In genomic region chr16:75288596-75289120, GRCh38 we compare ENCODE assay signal across 7 cellular contexts. TPM values are rescaled to one million over a fixed set of nuclear protein-coding genes. Genes with fewer than 3 reads are reported as not detected.
DNase-seq lines count a peak whose midpoint lies in the region; TF ChIP-seq lines count a peak whose summit lies in the region.

No MANE protein-coding gene starts in this region.

- no peak overlapping the region for H3K23ac ChIP-seq in mesendoderm (ENCODE audit: low read length)

- intact Hi-C loops in activated T-helper 1 cell treated with anti-CD3 and anti-CD28 coated beads, Interleukin-12 subunit alpha, Interleukin-12 subunit beta, Interleukin-2, Interleukin-4 antibody, amounts not matched to agents 30 ng/mL and 10 ng/mL and 1 ng/mL, durations not matched to agents 14 hours and 24 hours and 36 hours (cut with micrococcal nuclease) = loop anchor here (2.0 kb wide), 1 partner anchor 30 kb away; no protein-coding TSS in a partner anchor
- intact Hi-C loops in testis (cut with DNase I; ENCODE audit: low total_unique reads) = no loop called here

- no peak overlapping the region for H2BK15ac ChIP-seq in mesendoderm (replicated peaks; ENCODE audit: low read depth)

- H3K79me2 ChIP-seq in mesendoderm (ENCODE audit: control insufficient read depth, insufficient read depth, low read length) = no peaks in the 10 kb centered on the region

- H3K27ac ChIP-seq in RWPE1 = peak overlapping the region; percentile 59
- peak overlapping the region; percentile 55 for H3K27ac ChIP-seq in mesodermal cell (ENCODE audit: low read depth, low read length, severe bottlenecking)
- H3K27ac ChIP-seq in testis = peak overlapping the region; percentile 6 to 51
- H3K27ac ChIP-seq in mesendoderm (ENCODE audit: low read depth, low read length) = no peak overlapping the region

- peaks cover 4% of the 10 kb centered on the region for H3K9me3 ChIP-seq in mesodermal cell (ENCODE audit: control insufficient read depth, low read length)
- H3K9me3 ChIP-seq in testis = no peaks in the 10 kb centered on the region

- no peak for TF ChIP-seq POLR2A in testis (IDR thresholded peaks at IDR 0.05)

- H3K79me1 ChIP-seq in mesendoderm (ENCODE audit: low read length) = no peaks in the 10 kb centered on the region

- H3K9ac ChIP-seq in mesendoderm (ENCODE audit: low read length) = no peak overlapping the region

- DNase-seq in RWPE1 (ENCODE audit: low spot score) (no peak), testis (no peak), mesendoderm (no peak), DMS 273 treated with DMSO at 0.1 percent for 48 hours (lab: John Stamatoyannopoulos, UW) (no peak), SIG-M5 treated with dmso at 0.1 percent for 504 hours (lab: John Stamatoyannopoulos, UW; ENCODE audit: unreplicated experiment) (no peak)
- DNase-seq in activated T-helper 1 cell treated with anti-CD3 and anti-CD28 coated beads, Interleukin-12 subunit alpha, Interleukin-12 subunit beta, Interleukin-2, Interleukin-4 antibody, amounts not matched to agents 30 ng/mL and 10 ng/mL and 1 ng/mL, durations not matched to agents 14 hours and 24 hours and 36 hours (ENCODE audit: low spot score) = peak; percentile 46

- no peak overlapping the region for H3K4ac ChIP-seq in mesendoderm (ENCODE audit: low read depth, low read length)

- H4K5ac ChIP-seq in mesendoderm (ENCODE audit: low read length) = no peak overlapping the region

- POLR2A ChIA-PET in RWPE1 (lab: Yijun Ruan, JAX; ENCODE audit: low non-redundant PET) = no interaction called here

- peaks cover 21% of the 10 kb centered on the region for H3K36me3 Mint-ChIP-seq in activated T-helper 1 cell treated with anti-CD3 and anti-CD28 coated beads, Interleukin-12 subunit alpha, Interleukin-12 subunit beta, Interleukin-2, Interleukin-4 antibody, amounts not matched to agents 30 ng/mL and 10 ng/mL and 1 ng/mL, durations not matched to agents 14 hours and 24 hours and 36 hours (ENCODE audit: low read depth)

- peaks cover 18% of the 10 kb centered on the region for H3K27me3 Mint-ChIP-seq in activated T-helper 1 cell treated with anti-CD3 and anti-CD28 coated beads, Interleukin-12 subunit alpha, Interleukin-12 subunit beta, Interleukin-2, Interleukin-4 antibody, amounts not matched to agents 30 ng/mL and 10 ng/mL and 1 ng/mL, durations not matched to agents 14 hours and 24 hours and 36 hours (ENCODE audit: insufficient read depth)

- H2AK5ac ChIP-seq in mesendoderm (ENCODE audit: low read length) = no peak overlapping the region

- 89 to 95% methylated on average over 8 to 10 of the region's 10 CpGs for WGBS in mesodermal cell (ENCODE audit: insufficient coverage in 2 of 2), 2 experiments
- WGBS in testis, 2 donors = 87 to 93% methylated on average over 10 of the region's 10 CpGs
- no CpG with 5 or more reads among the region's 10 CpGs for WGBS in mesendoderm (ENCODE audit: extremely low coverage, insufficient coverage, low lambda C conversion rate)

- peaks cover 45% of the 10 kb centered on the region for H3K36me3 ChIP-seq in mesodermal cell (ENCODE audit: control insufficient read depth, insufficient read depth, low read length)
- H3K36me3 ChIP-seq in testis (ENCODE audit: low read depth, missing control alignments) = no peaks in the 10 kb centered on the region
- peaks cover 8% of the 10 kb centered on the region for H3K36me3 ChIP-seq in mesendoderm (ENCODE audit: control insufficient read depth, insufficient read depth, low read length)

- no peak for TF ChIP-seq CTCF in RWPE1 (conservative IDR thresholded peaks at IDR 0.05; ENCODE audit: low read depth)
- TF ChIP-seq CTCF in testis (IDR thresholded peaks at IDR 0.05) = no peak

- CTCF ChIA-PET in RWPE1 (lab: Yijun Ruan, JAX) = no interaction called here

- H3K9me3 Mint-ChIP-seq in activated T-helper 1 cell treated with anti-CD3 and anti-CD28 coated beads, Interleukin-12 subunit alpha, Interleukin-12 subunit beta, Interleukin-2, Interleukin-4 antibody, amounts not matched to agents 30 ng/mL and 10 ng/mL and 1 ng/mL, durations not matched to agents 14 hours and 24 hours and 36 hours = no peaks in the 10 kb centered on the region

- H2BK120ac ChIP-seq in mesendoderm (ENCODE audit: low read depth, low read length) = no peak overlapping the region

- no peak overlapping the region for H3K56ac ChIP-seq in mesendoderm (ENCODE audit: low read length)

- no peak overlapping the region for H3K4me3 ChIP-seq in mesodermal cell (ENCODE audit: extremely low read depth, insufficient read depth, low read length, poor library complexity, severe bottlenecking)
- H3K4me3 ChIP-seq in testis = no peak overlapping the region
- H3K4me3 ChIP-seq in mesendoderm (ENCODE audit: low read length) = no peak overlapping the region

- H3K4me3 Mint-ChIP-seq in activated T-helper 1 cell treated with anti-CD3 and anti-CD28 coated beads, Interleukin-12 subunit alpha, Interleukin-12 subunit beta, Interleukin-2, Interleukin-4 antibody, amounts not matched to agents 30 ng/mL and 10 ng/mL and 1 ng/mL, durations not matched to agents 14 hours and 24 hours and 36 hours = peak overlapping the region; percentile 0

- no peak overlapping the region for H4K8ac ChIP-seq in mesendoderm (ENCODE audit: low read depth, low read length)

- H3K27ac Mint-ChIP-seq in activated T-helper 1 cell treated with anti-CD3 and anti-CD28 coated beads, Interleukin-12 subunit alpha, Interleukin-12 subunit beta, Interleukin-2, Interleukin-4 antibody, amounts not matched to agents 30 ng/mL and 10 ng/mL and 1 ng/mL, durations not matched to agents 14 hours and 24 hours and 36 hours = peak overlapping the region; percentile 59

- H3K27me3 ChIP-seq in testis = no peaks in the 10 kb centered on the region
- H3K27me3 ChIP-seq in mesendoderm (ENCODE audit: insufficient read depth, low read length, poor library complexity) = no peaks in the 10 kb centered on the region

- H2BK5ac ChIP-seq in mesendoderm (ENCODE audit: low read length) = no peak overlapping the region

- peaks cover 11% of the 10 kb centered on the region for H3K4me1 Mint-ChIP-seq in activated T-helper 1 cell treated with anti-CD3 and anti-CD28 coated beads, Interleukin-12 subunit alpha, Interleukin-12 subunit beta, Interleukin-2, Interleukin-4 antibody, amounts not matched to agents 30 ng/mL and 10 ng/mL and 1 ng/mL, durations not matched to agents 14 hours and 24 hours and 36 hours (ENCODE audit: low read depth)

- no peak overlapping the region for H3K4me2 ChIP-seq in mesendoderm (ENCODE audit: low read length)

- H3K4me1 ChIP-seq in mesodermal cell (ENCODE audit: control insufficient read depth, insufficient read depth, low read length, poor library complexity, severe bottlenecking) (peaks cover 23% of the 10 kb centered on the region), testis (peaks cover 31% of the 10 kb centered on the region), mesendoderm (ENCODE audit: control insufficient read depth, low read depth, low read length) (peaks cover 7% of the 10 kb centered on the region)

- no peak overlapping the region for H3K18ac ChIP-seq in mesendoderm (ENCODE audit: low read length)

RNA-seq across cellular contexts. Expression of gene BCAR1, which starts 37.2 kb away (rescaled TPM):
- 0.13 and 0.61 TPM in 2 replicates for total RNA-seq in activated T-helper 1 cell treated with anti-CD3 and anti-CD28 coated beads, Interleukin-12 subunit alpha, Interleukin-12 subunit beta, Interleukin-2, Interleukin-4 antibody, amounts not matched to agents 30 ng/mL and 10 ng/mL and 1 ng/mL, durations not matched to agents 14 hours and 24 hours and 36 hours
- 122 TPM for polyA plus RNA-seq in mesodermal cell (2013, experiment 1 of 2)
- 83.0 TPM for polyA plus RNA-seq in mesodermal cell (2013, experiment 2 of 2)
- total RNA-seq in testis = 100 to 1,000 TPM; 139 to 201 TPM
- polyA plus RNA-seq in testis (ENCODE audit: insufficient read depth, low read depth, low replicate concordance) = 83.8 TPM
- 108 TPM for polyA plus RNA-seq in mesendoderm (2013, experiment 1 of 2)
- 108 TPM for polyA plus RNA-seq in mesendoderm (2013, experiment 2 of 2)

Comparison
In these comparisons a context has a peak if more than half of its experiments do, and no peak if none do; other contexts are left out.
1. RNA of gene BCAR1, which starts 37.2 kb away (total RNA-seq): 139 to 201 TPM in testis; 0.13 to 0.61 TPM in activated T-helper 1 cell treated with anti-CD3 and anti-CD28 coated beads, Interleukin-12 subunit alpha, Interleukin-12 subunit beta, Interleukin-2, Interleukin-4 antibody, amounts not matched to agents 30 ng/mL and 10 ng/mL and 1 ng/mL, durations not matched to agents 14 hours and 24 hours and 36 hours; every median in the first group is over 10 times any median in the second.